19 cellular contexts compared by ENCODE assay signal in the genomic region with DNA sequence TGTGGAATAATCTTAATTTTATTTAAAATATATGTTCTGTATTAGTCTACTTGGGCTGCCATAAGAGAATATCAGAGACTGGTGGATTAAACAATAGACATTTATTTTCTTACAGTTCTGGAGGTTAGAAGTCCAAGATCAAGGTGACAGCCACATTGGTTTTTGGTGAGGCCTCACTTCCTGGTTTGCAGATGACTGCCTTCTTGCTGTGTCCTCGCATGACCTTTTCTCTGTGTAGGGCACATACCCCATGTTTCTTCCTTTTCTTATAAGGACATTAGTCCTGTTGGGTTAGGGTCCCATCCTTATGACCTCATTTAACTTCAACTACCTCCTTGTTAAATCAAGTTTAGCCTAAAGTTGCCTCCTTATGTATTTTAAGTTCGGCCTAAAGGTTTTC.
"Had no signal": no experiment of that assay in that cellular context is flagged by ENCODE, and none has a peak within 500 bp of the region (broad histone marks: within the 10 kb centered on the region; RNA-seq: fewer than 3 reads in every experiment).

No MANE protein-coding gene starts in this region.

- ATAC-seq: effector memory CD8-positive, alpha-beta T cell; left colon; mucosa of descending colon; stimulated activated naive CD8-positive, alpha-beta T cell treated with anti-CD3 and anti-CD28 coated beads, Interleukin-15, Interleukin-2, amounts not matched to agents 100 U/mL and 50 U/mL, for 24 hours had no signal

- DNase-seq: activated CD4-positive, alpha-beta T cell treated with anti-CD3 and anti-CD28 coated beads, Interleukin-2, amount 10 ng/mL, durations not matched to agents 7 days and 5 days; activated CD4-positive, CD25-positive, alpha-beta regulatory T cell; activated naive CD4-positive, alpha-beta T cell treated with anti-CD3 and anti-CD28 coated beads, Interleukin-2, amount 50 U/mL, for 16 hours; activated T-cell treated with anti-CD3 and anti-CD28 coated beads, Interleukin-2, amount 50 U/mL, for 1 hour; amygdala; cerebellar nuclear complex; effector memory CD8-positive, alpha-beta T cell; glutamatergic neuron; left colon; mucosa of descending colon; nephron progenitor cell; sigmoid colon; stimulated activated CD4-positive, alpha-beta T cell treated with anti-CD3 and anti-CD28 coated beads, Interleukin-4, amount 100 ng/mL, for 1 hour; stimulated activated CD8-positive, alpha-beta memory T cell treated with anti-CD3 and anti-CD28 coated beads, Interleukin-4, amount 100 ng/mL, for 48 hours; stimulated activated naive CD8-positive, alpha-beta T cell treated with anti-CD3 and anti-CD28 coated beads, Interleukin-15, Interleukin-2, amounts not matched to agents 100 U/mL and 50 U/mL, for 24 hours; T-helper 2 cell; upper lobe of left lung had no signal

- H3K27me3 ChIP-seq: sigmoid colon, upper lobe of left lung had no signal

- H3K27ac ChIP-seq: epithelial cell of prostate, prostate gland, sigmoid colon, upper lobe of left lung had no signal

- H3K9me3 ChIP-seq: mucosa of descending colon, prostate gland, sigmoid colon, upper lobe of left lung had no signal

- H3K36me3 ChIP-seq: prostate gland, sigmoid colon, upper lobe of left lung had no signal

- H3K4me3 ChIP-seq: mucosa of descending colon, prostate gland, sigmoid colon, upper lobe of left lung had no signal

- H3K4me1 ChIP-seq: prostate gland, upper lobe of left lung had no signal
